ENCODE assay signal across 1 cellular context in the genomic region with DNA sequence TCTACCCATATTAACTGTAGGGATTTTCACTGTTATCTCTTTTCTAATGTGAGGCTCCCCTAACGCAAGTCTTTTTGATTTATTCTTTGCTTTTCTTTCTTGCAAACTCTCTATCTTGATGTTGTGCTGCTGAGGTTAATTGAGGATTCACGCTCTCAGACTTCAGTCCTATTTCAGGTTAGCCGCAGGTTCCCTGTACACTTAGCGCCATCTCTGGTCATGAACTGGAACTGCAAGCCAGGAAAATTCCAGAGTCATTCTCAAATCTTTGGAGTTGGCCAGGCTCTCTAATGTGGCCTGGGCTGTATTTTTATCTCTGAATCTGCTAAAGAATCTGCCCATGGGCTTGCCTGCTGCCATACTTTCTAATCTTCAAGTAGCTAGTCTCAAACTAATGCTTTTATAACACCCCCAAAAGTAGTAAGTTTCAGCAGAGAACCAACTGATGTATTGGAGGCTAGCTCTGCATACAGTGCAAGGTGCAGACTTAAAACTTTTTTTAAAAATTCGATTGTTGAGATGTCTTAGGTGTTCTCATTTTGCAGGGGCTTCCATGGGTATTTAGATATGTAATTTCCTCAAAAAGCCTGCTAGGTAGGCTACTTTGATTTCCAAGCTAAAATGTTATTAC.
TF ChIP-seq lines count a peak whose summit lies in the region.

No MANE protein-coding gene starts in this region.

TF ChIP-seq in Ishikawa, 13 proteins besides CTCF, POLR2A, EP300 and RAD21 (continued from another document):
- TF ChIP-seq, protein P1, sequence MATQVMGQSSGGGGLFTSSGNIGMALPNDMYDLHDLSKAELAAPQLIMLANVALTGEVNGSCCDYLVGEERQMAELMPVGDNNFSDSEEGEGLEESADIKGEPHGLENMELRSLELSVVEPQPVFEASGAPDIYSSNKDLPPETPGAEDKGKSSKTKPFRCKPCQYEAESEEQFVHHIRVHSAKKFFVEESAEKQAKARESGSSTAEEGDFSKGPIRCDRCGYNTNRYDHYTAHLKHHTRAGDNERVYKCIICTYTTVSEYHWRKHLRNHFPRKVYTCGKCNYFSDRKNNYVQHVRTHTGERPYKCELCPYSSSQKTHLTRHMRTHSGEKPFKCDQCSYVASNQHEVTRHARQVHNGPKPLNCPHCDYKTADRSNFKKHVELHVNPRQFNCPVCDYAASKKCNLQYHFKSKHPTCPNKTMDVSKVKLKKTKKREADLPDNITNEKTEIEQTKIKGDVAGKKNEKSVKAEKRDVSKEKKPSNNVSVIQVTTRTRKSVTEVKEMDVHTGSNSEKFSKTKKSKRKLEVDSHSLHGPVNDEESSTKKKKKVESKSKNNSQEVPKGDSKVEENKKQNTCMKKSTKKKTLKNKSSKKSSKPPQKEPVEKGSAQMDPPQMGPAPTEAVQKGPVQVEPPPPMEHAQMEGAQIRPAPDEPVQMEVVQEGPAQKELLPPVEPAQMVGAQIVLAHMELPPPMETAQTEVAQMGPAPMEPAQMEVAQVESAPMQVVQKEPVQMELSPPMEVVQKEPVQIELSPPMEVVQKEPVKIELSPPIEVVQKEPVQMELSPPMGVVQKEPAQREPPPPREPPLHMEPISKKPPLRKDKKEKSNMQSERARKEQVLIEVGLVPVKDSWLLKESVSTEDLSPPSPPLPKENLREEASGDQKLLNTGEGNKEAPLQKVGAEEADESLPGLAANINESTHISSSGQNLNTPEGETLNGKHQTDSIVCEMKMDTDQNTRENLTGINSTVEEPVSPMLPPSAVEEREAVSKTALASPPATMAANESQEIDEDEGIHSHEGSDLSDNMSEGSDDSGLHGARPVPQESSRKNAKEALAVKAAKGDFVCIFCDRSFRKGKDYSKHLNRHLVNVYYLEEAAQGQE (IDR thresholded peaks at IDR 0.05; ENCODE audit: low read depth): no peak
- no peak for TF ChIP-seq NFIC (IDR thresholded peaks at IDR 0.05)
- no peak for TF ChIP-seq TEAD4 (IDR thresholded peaks at IDR 0.05)
- no peak for TF ChIP-seq FOXM1 (IDR thresholded peaks at IDR 0.05; ENCODE audit: borderline replicate concordance, low read depth)
- no peak for TF ChIP-seq TAF1 (IDR thresholded peaks at IDR 0.05; ENCODE audit: low read depth)
- no peak for TF ChIP-seq EGR1 (IDR thresholded peaks at IDR 0.05)
- no peak for TF ChIP-seq YY1 (IDR thresholded peaks at IDR 0.05; ENCODE audit: low read depth)
- TF ChIP-seq, protein P2, sequence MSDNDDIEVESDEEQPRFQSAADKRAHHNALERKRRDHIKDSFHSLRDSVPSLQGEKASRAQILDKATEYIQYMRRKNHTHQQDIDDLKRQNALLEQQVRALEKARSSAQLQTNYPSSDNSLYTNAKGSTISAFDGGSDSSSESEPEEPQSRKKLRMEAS (IDR thresholded peaks at IDR 0.05): no peak
- TF ChIP-seq TCF12 (IDR thresholded peaks at IDR 0.05; ENCODE audit: low read depth): no peak
- no peak for TF ChIP-seq CEBPB (IDR thresholded peaks at IDR 0.05)
- TF ChIP-seq, protein P3, sequence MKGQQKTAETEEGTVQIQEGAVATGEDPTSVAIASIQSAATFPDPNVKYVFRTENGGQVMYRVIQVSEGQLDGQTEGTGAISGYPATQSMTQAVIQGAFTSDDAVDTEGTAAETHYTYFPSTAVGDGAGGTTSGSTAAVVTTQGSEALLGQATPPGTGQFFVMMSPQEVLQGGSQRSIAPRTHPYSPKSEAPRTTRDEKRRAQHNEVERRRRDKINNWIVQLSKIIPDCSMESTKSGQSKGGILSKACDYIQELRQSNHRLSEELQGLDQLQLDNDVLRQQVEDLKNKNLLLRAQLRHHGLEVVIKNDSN (IDR thresholded peaks at IDR 0.05): no peak
- no peak for TF ChIP-seq CREB1 (IDR thresholded peaks at IDR 0.05; ENCODE audit: low read depth)
